ENCODE assay signal across 25 cellular contexts in genomic region chr2:5725072-5725471, GRCh38. TPM values are rescaled to one million over a fixed set of nuclear protein-coding genes. Genes with fewer than 3 reads are reported as not detected.
DNase-seq lines count a peak whose midpoint lies in the region; ATAC-seq lines count a peak whose summit lies in the region.
"Had no signal": no experiment of that assay in that cellular context is flagged by ENCODE, and none has a peak within 500 bp of the region (broad histone marks: within the 10 kb centered on the region; RNA-seq: fewer than 3 reads in every experiment).

No MANE protein-coding gene starts in this region.

- WGBS in ectodermal cell, 2 experiments, result 69 to 90% methylated on average over 1 of the region's 1 CpG

- ATAC-seq in HG03460 (IDR thresholded peaks at IDR 0.05; ENCODE audit: unreplicated experiment), result no peak
- ATAC-seq: A549; CD8-positive, alpha-beta T cell had no signal

- DNase-seq in NCI-H446 (lab: John Stamatoyannopoulos, UW), result no peak
- DNase-seq in D341Med (ENCODE audit: low spot score), result no peak
- no peak for DNase-seq in AML-193 (lab: John Stamatoyannopoulos, UW)
- DNase-seq: Caco-2; CD8-positive, alpha-beta T cell; DMS 273 treated with DMSO at 0.1 percent for 48 hours; DMS79; EL; IMR-90; KG1; MG63; NCI-H1105 treated with DMSO at 0.1 percent for 48 hours; NCI-H146; NCI-H1930; NCI-H446 treated with DMSO at 0.1 percent for 48 hours; NCI-H526; NK-92 treated with Interleukin-12 subunit alpha and Interleukin-12 subunit beta, amount 100 ng/mL, for 24 hours; PC-9; Right ventricle myocardium superior had no signal

- H3K4me3 ChIP-seq in HUES6 (ENCODE audit: low read depth, low read length) (peak overlapping the region; percentile 52; the same call in 1 of the 2 replicates), ectodermal cell (ENCODE audit: insufficient read depth, low read depth, low read length) (peak overlapping the region; percentile 58), iPS-20b (ENCODE audit: low read length) (peak overlapping the region; percentile 74)
- H3K4me3 ChIP-seq: A549, MG63, PC-9 had no signal

- H3K9ac ChIP-seq in HUES6 (ENCODE audit: low read length) (no peak overlapping the region), iPS-20b (ENCODE audit: low read depth, low read length) (peak overlapping the region; percentile 73; the same call in 1 of the 2 replicates)

- no peaks in the 10 kb centered on the region for H3K9me3 ChIP-seq in HUES6 (ENCODE audit: control insufficient read depth, insufficient read depth, low read depth, low read length)
- no peaks in the 10 kb centered on the region for H3K9me3 ChIP-seq in ectodermal cell (ENCODE audit: control insufficient read depth, low read length)
- H3K9me3 ChIP-seq in iPS-20b (ENCODE audit: insufficient read depth, low read depth, low read length), result no peaks in the 10 kb centered on the region
- H3K9me3 ChIP-seq: Caco-2, MG63 had no signal

- H3K27me3 ChIP-seq in HUES6 (ENCODE audit: control insufficient read depth, insufficient read depth, low read length) (no peaks in the 10 kb centered on the region), ectodermal cell (ENCODE audit: control insufficient read depth, insufficient read depth, low read length, poor library complexity, severe bottlenecking) (no peaks in the 10 kb centered on the region), iPS-20b (ENCODE audit: insufficient read depth, low read length) (no peaks in the 10 kb centered on the region)
- H3K27me3 ChIP-seq: MG63 had no signal

- H3K27ac ChIP-seq in HUES6 (ENCODE audit: low read depth, low read length) (peak overlapping the region; percentile 80), ectodermal cell (ENCODE audit: insufficient read depth, low read depth, low read length, poor library complexity, severe bottlenecking) (peak overlapping the region; percentile 95), iPS-20b (ENCODE audit: low read length) (peak overlapping the region; percentile 74)
- H3K27ac ChIP-seq: A549, C4-2B, PC-9 had no signal

- H3K4me1 ChIP-seq in HUES6 (ENCODE audit: control insufficient read depth, insufficient read depth, low read length) (peaks cover 21% of the 10 kb centered on the region), ectodermal cell (ENCODE audit: control insufficient read depth, insufficient read depth, low read length) (peaks cover 18% of the 10 kb centered on the region), iPS-20b (ENCODE audit: insufficient read depth, low read length) (peaks cover 15% of the 10 kb centered on the region)
- H3K4me1 ChIP-seq: A549, Caco-2 had no signal

- no peaks in the 10 kb centered on the region for H3K36me3 ChIP-seq in HUES6 (ENCODE audit: control insufficient read depth, insufficient read depth, low read length)
- H3K36me3 ChIP-seq in ectodermal cell (ENCODE audit: control insufficient read depth, insufficient read depth, low read length), result no peaks in the 10 kb centered on the region
- H3K36me3 ChIP-seq in iPS-20b (ENCODE audit: insufficient read depth, low read depth, low read length), result no peaks in the 10 kb centered on the region
- H3K36me3 ChIP-seq: MG63 had no signal

RNA-seq across cellular contexts. Expression of gene SOX11, which starts 32.9 kb away (rescaled TPM):
- polyA plus RNA-seq in ectodermal cell (2013, experiment 1 of 4), result 121 TPM
- 127 TPM for polyA plus RNA-seq in ectodermal cell (2013, experiment 2 of 4)
- 81.4 TPM for polyA plus RNA-seq in ectodermal cell (2013, experiment 3 of 4)
- polyA plus RNA-seq in ectodermal cell (2013, experiment 4 of 4), result 87.8 TPM
- polyA plus RNA-seq: A549 had no signal
